In the genomic region with DNA sequence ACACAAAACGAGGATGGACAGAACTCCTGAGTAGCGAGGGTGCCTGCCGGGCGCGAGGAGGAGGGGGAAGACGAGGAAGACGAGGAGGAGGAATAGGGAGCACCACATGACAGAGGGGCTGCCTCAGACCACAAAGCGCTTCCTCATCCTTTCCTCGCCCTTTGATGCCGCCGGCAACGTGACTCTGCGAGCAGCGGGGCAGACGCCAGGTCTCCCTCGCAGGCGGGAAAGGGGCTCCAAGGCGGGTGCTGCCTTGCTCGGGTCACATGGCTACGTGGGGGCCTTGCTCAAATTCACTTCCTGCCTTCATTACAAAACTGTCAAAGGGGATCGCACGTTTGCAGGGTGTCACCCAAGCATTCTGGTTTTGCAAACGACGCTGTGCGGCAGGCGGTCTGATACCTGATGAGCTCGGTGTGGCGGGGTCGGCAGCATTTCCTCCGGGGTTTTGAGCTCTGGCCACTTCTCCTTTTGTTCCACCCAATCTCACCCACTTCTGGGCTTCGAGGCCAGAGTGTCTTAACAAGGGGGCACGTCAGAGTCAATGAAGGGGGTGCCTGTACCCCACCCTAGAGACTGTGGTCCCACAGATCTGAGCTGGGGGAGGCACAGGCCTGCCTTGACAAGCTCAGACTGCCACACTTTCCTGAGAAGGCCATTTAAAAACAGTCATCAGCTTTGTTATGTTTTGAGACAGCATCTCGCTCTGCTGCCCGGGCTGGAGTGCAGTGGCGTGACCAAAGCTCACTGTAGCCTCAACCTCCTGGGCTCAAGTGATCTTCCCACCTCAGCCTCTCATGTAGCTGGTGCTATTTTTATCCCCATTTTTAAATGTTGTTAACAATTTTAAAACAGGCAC, we compare ENCODE assay signal across 1 cellular context.
TF ChIP-seq lines count a peak whose summit lies in the region.

No MANE protein-coding gene starts in this region.

TF ChIP-seq in GM23338, 12 proteins besides CTCF, POLR2A, EP300 and RAD21:
- TF ChIP-seq, protein P1, sequence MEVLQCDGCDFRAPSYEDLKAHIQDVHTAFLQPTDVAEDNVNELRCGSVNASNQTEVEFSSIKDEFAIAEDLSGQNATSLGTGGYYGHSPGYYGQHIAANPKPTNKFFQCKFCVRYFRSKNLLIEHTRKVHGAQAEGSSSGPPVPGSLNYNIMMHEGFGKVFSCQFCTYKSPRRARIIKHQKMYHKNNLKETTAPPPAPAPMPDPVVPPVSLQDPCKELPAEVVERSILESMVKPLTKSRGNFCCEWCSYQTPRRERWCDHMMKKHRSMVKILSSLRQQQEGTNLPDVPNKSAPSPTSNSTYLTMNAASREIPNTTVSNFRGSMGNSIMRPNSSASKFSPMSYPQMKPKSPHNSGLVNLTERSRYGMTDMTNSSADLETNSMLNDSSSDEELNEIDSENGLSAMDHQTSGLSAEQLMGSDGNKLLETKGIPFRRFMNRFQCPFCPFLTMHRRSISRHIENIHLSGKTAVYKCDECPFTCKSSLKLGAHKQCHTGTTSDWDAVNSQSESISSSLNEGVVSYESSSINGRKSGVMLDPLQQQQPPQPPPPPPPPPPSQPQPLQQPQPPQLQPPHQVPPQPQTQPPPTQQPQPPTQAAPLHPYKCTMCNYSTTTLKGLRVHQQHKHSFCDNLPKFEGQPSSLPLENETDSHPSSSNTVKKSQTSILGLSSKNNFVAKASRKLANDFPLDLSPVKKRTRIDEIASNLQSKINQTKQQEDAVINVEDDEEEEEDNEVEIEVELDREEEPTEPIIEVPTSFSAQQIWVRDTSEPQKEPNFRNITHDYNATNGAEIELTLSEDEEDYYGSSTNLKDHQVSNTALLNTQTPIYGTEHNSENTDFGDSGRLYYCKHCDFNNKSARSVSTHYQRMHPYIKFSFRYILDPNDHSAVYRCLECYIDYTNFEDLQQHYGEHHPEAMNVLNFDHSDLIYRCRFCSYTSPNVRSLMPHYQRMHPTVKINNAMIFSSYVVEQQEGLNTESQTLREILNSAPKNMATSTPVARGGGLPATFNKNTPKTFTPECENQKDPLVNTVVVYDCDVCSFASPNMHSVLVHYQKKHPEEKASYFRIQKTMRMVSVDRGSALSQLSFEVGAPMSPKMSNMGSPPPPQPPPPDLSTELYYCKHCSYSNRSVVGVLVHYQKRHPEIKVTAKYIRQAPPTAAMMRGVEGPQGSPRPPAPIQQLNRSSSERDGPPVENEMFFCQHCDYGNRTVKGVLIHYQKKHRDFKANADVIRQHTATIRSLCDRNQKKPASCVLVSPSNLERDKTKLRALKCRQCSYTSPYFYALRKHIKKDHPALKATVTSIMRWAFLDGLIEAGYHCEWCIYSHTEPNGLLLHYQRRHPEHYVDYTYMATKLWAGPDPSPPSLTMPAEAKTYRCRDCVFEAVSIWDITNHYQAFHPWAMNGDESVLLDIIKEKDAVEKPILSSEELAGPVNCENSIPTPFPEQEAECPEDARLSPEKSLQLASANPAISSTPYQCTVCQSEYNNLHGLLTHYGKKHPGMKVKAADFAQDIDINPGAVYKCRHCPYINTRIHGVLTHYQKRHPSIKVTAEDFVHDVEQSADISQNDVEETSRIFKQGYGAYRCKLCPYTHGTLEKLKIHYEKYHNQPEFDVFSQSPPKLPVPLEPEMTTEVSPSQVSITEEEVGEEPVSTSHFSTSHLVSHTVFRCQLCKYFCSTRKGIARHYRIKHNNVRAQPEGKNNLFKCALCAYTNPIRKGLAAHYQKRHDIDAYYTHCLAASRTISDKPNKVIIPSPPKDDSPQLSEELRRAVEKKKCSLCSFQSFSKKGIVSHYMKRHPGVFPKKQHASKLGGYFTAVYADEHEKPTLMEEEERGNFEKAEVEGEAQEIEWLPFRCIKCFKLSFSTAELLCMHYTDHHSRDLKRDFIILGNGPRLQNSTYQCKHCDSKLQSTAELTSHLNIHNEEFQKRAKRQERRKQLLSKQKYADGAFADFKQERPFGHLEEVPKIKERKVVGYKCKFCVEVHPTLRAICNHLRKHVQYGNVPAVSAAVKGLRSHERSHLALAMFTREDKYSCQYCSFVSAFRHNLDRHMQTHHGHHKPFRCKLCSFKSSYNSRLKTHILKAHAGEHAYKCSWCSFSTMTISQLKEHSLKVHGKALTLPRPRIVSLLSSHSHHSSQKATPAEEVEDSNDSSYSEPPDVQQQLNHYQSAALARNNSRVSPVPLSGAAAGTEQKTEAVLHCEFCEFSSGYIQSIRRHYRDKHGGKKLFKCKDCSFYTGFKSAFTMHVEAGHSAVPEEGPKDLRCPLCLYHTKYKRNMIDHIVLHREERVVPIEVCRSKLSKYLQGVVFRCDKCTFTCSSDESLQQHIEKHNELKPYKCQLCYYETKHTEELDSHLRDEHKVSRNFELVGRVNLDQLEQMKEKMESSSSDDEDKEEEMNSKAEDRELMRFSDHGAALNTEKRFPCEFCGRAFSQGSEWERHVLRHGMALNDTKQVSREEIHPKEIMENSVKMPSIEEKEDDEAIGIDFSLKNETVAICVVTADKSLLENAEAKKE (CRISPR knock-in tag; IDR thresholded peaks at IDR 0.05), result no peak
- TF ChIP-seq STAT1 (IDR thresholded peaks at IDR 0.05; ENCODE audit: unreplicated experiment), result no peak
- no peak for TF ChIP-seq JUNB (IDR thresholded peaks at IDR 0.05; ENCODE audit: unreplicated experiment)
- TF ChIP-seq EZH2phosphoT487 (IDR thresholded peaks at IDR 0.05; ENCODE audit: unreplicated experiment), result no peak
- TF ChIP-seq, protein P2, sequence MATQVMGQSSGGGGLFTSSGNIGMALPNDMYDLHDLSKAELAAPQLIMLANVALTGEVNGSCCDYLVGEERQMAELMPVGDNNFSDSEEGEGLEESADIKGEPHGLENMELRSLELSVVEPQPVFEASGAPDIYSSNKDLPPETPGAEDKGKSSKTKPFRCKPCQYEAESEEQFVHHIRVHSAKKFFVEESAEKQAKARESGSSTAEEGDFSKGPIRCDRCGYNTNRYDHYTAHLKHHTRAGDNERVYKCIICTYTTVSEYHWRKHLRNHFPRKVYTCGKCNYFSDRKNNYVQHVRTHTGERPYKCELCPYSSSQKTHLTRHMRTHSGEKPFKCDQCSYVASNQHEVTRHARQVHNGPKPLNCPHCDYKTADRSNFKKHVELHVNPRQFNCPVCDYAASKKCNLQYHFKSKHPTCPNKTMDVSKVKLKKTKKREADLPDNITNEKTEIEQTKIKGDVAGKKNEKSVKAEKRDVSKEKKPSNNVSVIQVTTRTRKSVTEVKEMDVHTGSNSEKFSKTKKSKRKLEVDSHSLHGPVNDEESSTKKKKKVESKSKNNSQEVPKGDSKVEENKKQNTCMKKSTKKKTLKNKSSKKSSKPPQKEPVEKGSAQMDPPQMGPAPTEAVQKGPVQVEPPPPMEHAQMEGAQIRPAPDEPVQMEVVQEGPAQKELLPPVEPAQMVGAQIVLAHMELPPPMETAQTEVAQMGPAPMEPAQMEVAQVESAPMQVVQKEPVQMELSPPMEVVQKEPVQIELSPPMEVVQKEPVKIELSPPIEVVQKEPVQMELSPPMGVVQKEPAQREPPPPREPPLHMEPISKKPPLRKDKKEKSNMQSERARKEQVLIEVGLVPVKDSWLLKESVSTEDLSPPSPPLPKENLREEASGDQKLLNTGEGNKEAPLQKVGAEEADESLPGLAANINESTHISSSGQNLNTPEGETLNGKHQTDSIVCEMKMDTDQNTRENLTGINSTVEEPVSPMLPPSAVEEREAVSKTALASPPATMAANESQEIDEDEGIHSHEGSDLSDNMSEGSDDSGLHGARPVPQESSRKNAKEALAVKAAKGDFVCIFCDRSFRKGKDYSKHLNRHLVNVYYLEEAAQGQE (IDR thresholded peaks at IDR 0.05; ENCODE audit: unreplicated experiment), result no peak
- no peak for TF ChIP-seq ZNF331 (CRISPR knock-in tag; IDR thresholded peaks at IDR 0.05; ENCODE audit: low read depth)
- TF ChIP-seq NANOG (IDR thresholded peaks at IDR 0.05; ENCODE audit: borderline replicate concordance), result no peak
- TF ChIP-seq ZNF114 (CRISPR knock-in tag; IDR thresholded peaks at IDR 0.05), result no peak
